11 cellular contexts compared by ENCODE assay signal in genomic region chr9:77707696-77708095, GRCh38. TPM values are rescaled to one million over a fixed set of nuclear protein-coding genes. Genes with fewer than 3 reads are reported as not detected.
DNase-seq lines count a peak whose midpoint lies in the region; ATAC-seq and TF ChIP-seq lines count a peak whose summit lies in the region.
"Had no signal": no experiment of that assay in that cellular context is flagged by ENCODE, and none has a peak within 500 bp of the region (broad histone marks: within the 10 kb centered on the region; RNA-seq: fewer than 3 reads in every experiment).

No MANE protein-coding gene starts in this region.

- H3K4me1 Mint-ChIP-seq in natural killer cell, result no peaks in the 10 kb centered on the region
- H3K4me1 Mint-ChIP-seq: activated CD4-positive, alpha-beta memory T cell treated with anti-CD3 and anti-CD28 coated beads, Interleukin-2, amount 10 ng/mL, durations not matched to agents 7 days and 5 days had no signal

- intact Hi-C loops in esophagus squamous epithelium (cut with DNase I) (no loop called here), natural killer cell (cut with micrococcal nuclease) (no loop called here)

- WGBS in suprapubic skin, result 54% methylated on average over 3 of the region's 3 CpGs
- 46 to 55% methylated on average over 3 of the region's 3 CpGs for WGBS in esophagus squamous epithelium, 2 donors

- H3K36me3 Mint-ChIP-seq in natural killer cell, result no peaks in the 10 kb centered on the region

- H3K27ac Mint-ChIP-seq in natural killer cell, result no peak overlapping the region
- H3K27ac Mint-ChIP-seq: activated CD4-positive, alpha-beta memory T cell treated with anti-CD3 and anti-CD28 coated beads, Interleukin-2, amount 10 ng/mL, durations not matched to agents 7 days and 5 days; effector memory CD8-positive, alpha-beta T cell had no signal

- H3K27ac ChIP-seq in suprapubic skin (no peak overlapping the region), esophagus squamous epithelium (no peak overlapping the region)

- TF ChIP-seq CTCF in astrocyte of the cerebellum (IDR thresholded peaks at IDR 0.05; ENCODE audit: low read depth, low read length, missing control alignments) (no peak), suprapubic skin (IDR thresholded peaks at IDR 0.05) (no peak), esophagus squamous epithelium (IDR thresholded peaks at IDR 0.05) (no peak), natural killer cell (IDR thresholded peaks at IDR 0.05) (no peak)

- H3K27me3 ChIP-seq in suprapubic skin (no peaks in the 10 kb centered on the region), esophagus squamous epithelium (no peaks in the 10 kb centered on the region)

- in situ Hi-C loops in astrocyte of the cerebellum (cut with HindIII; ENCODE audit: low sequenced_read_pairs), result no loop called here

- H3K4me1 ChIP-seq in suprapubic skin, result no peaks in the 10 kb centered on the region
- peaks cover 0 to 7% (median 0%) of the 10 kb centered on the region in 3 donors for H3K4me1 ChIP-seq in esophagus squamous epithelium

- TF ChIP-seq EP300 in suprapubic skin (IDR thresholded peaks at IDR 0.05), result no peak

- H3K4me3 ChIP-seq in astrocyte of the cerebellum (ENCODE audit: low read depth, low read length), result no peak overlapping the region
- no peak overlapping the region for H3K4me3 ChIP-seq in suprapubic skin
- H3K4me3 ChIP-seq in esophagus squamous epithelium, result no peak overlapping the region

- ATAC-seq in HG03280 (IDR thresholded peaks at IDR 0.05; ENCODE audit: unreplicated experiment), result no peak
- ATAC-seq in natural killer cell, result no peak
- ATAC-seq: effector memory CD8-positive, alpha-beta T cell had no signal

- H3K9me3 ChIP-seq in suprapubic skin, result peaks cover 4% of the 10 kb centered on the region
- H3K9me3 ChIP-seq in esophagus squamous epithelium, result no peaks in the 10 kb centered on the region

- peaks cover 0 to 5% of the 10 kb centered on the region in 2 donors for H3K27me3 Mint-ChIP-seq in natural killer cell (ENCODE audit: low read depth in 2 of 2)

- no peak for TF ChIP-seq POLR2A in suprapubic skin (IDR thresholded peaks at IDR 0.05)
- no peak for TF ChIP-seq POLR2A in esophagus squamous epithelium (IDR thresholded peaks at IDR 0.05)

- DNase-seq in HS-27A (ENCODE audit: low read depth) (peak; percentile 82), astrocyte of the cerebellum (ENCODE audit: low read depth) (peak; percentile 98), hepatic stellate cell (ENCODE audit: low spot score) (peak; percentile 80), suprapubic skin (ENCODE audit: low spot score in 2 of 2) (peak; percentile 84 to 87), esophagus squamous epithelium (lab: John Stamatoyannopoulos, UW) (no peak), natural killer cell (no peak), OCI-M2 (lab: John Stamatoyannopoulos, UW; ENCODE audit: unreplicated experiment) (no peak)
- DNase-seq: activated CD4-positive, alpha-beta memory T cell treated with anti-CD3 and anti-CD28 coated beads, Interleukin-2, amount 10 ng/mL, durations not matched to agents 7 days and 5 days; effector memory CD8-positive, alpha-beta T cell; NCI-H510A had no signal

- H3K36me3 ChIP-seq in suprapubic skin, result no peaks in the 10 kb centered on the region
- H3K36me3 ChIP-seq in esophagus squamous epithelium, result no peaks in the 10 kb centered on the region

- peaks cover 2 to 8% of the 10 kb centered on the region in 2 donors for H3K9me3 Mint-ChIP-seq in natural killer cell

- no peak overlapping the region for H3K4me3 Mint-ChIP-seq in natural killer cell
- H3K4me3 Mint-ChIP-seq: activated CD4-positive, alpha-beta memory T cell treated with anti-CD3 and anti-CD28 coated beads, Interleukin-2, amount 10 ng/mL, durations not matched to agents 7 days and 5 days; effector memory CD8-positive, alpha-beta T cell had no signal

RNA-seq across cellular contexts. Expression of gene GNA14, which starts 59.6 kb away (rescaled TPM):
- 1 to 10 TPM in 2 of 4 donors, under 1 TPM in 2; 0.42 to 4.2 (median 2.0) TPM for total RNA-seq in suprapubic skin
- total RNA-seq in esophagus squamous epithelium, result 1 to 10 TPM in 3 of 4 donors, under 1 TPM in 1; 0.35 to 4.0 (median 2.2) TPM
- 1 to 10 TPM in 1 of 3 donors, not detected in 2; 1.8 TPM for total RNA-seq in natural killer cell
- total RNA-seq: activated CD4-positive, alpha-beta memory T cell treated with anti-CD3 and anti-CD28 coated beads, Interleukin-2, amount 10 ng/mL, durations not matched to agents 7 days and 5 days had no signal

Comparison
In these comparisons a context has a peak if more than half of its experiments do, and no peak if none do; other contexts are left out.
1. DNase-seq: peak in HS-27A (single experiment), astrocyte of the cerebellum (single experiment), hepatic stellate cell (single experiment) and suprapubic skin (2 of 2); none in esophagus squamous epithelium (single experiment), natural killer cell (single experiment) and OCI-M2 (single experiment).